Comparison of ENCODE assay signal across 7 cellular contexts in the genomic region with DNA sequence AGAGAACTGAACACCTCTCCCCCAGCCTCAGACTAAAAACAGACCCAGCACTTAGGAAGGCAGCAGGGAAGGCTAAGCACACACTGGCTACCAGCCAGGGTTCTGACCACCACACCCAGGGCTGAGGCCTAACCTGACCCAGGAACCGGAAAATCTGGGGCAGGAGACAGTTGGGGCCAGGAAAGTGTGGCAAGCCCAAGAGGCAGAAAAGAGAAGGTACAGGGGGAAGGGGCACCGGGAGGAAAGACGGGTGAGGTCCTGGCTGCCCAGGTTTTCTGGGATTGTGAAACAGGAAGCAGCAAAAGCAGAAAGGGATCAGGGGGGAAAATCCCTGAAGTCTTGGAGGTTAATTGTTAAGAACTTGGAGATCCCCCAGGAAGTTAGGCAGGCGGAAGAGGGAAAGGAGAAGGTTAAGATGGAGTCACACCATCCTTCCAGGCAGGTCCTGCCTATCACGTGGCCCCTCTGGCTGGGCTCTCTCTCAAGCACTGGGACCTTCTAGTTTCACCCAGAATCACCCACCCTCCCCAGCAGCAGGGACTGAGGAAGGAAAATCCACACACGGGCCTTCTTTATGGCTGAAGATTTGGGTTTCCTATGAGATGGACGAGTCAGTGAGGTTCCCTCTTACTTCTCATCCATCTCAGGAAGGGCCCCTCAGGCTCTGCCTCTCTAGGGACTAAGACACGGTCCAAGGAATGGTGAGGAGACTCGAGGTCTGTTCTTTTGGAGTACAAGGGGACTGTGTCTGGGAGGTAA. TPM values are rescaled to one million over a fixed set of nuclear protein-coding genes. Genes with fewer than 3 reads are reported as not detected.
DNase-seq lines count a peak whose midpoint lies in the region; ATAC-seq, FAIRE-seq and TF ChIP-seq lines count a peak whose summit lies in the region.

No MANE protein-coding gene starts in this region.

- TF ChIP-seq RAD21 in GM12878 (IDR thresholded peaks at IDR 0.05; ENCODE audit: insufficient read depth, low read depth, low read length): no peak

- peak; percentile 63 for DNase-seq in GM12865 (ENCODE audit: low read depth)
- peak; percentile 65 for DNase-seq in NCI-H69 (lab: John Stamatoyannopoulos, UW)
- no peak for DNase-seq in GM12878 (ENCODE audit: low read depth, low spot score)
- DNase-seq in kidney epithelial cell (ENCODE audit: low read depth): no peak
- peak; percentile 78 for DNase-seq in stomach
- DNase-seq in NCI-H1417 treated with DMSO at 0.1 percent for 48 hours (lab: John Stamatoyannopoulos, UW): no peak
- no peak for DNase-seq in Ammon's horn (ENCODE audit: low spot score)

- no peaks in the 10 kb centered on the region for H3K9me3 ChIP-seq in GM12878 (replicated peaks; ENCODE audit: control insufficient read depth, insufficient read depth, low read length)
- no peaks in the 10 kb centered on the region for H3K9me3 ChIP-seq in stomach

- no peaks in the 10 kb centered on the region for H4K20me1 ChIP-seq in GM12878 (ENCODE audit: control insufficient read depth, insufficient read depth)

- peak; percentile 61 for FAIRE-seq in GM12878 (lab: Jason Lieb, UNC)

- H3K4me1 ChIP-seq in GM12878 (ENCODE audit: control insufficient read depth, insufficient read depth, low read length) (peaks cover 22% of the 10 kb centered on the region), stomach (peaks cover 54 to 77% (median 73%) of the 10 kb centered on the region in 4 donors)

- H3K4me2 ChIP-seq in GM12878 (ENCODE audit: control insufficient read depth, insufficient read depth): peak overlapping the region; percentile 99

- TF ChIP-seq CTCF in GM12865 (IDR thresholded peaks at IDR 0.05; ENCODE audit: insufficient read depth, low read depth, low read length, missing control alignments) (no peak), GM12878 (IDR thresholded peaks at IDR 0.05 in 2 of 3, conservative IDR thresholded peaks at IDR 0.05 in 1 of 3; ENCODE audit: control insufficient read depth in 2 of 3, extremely low read depth in 1 of 3, insufficient read depth in 1 of 3, low read depth in 3 of 3, low read length in 3 of 3) (no peak), kidney epithelial cell (IDR thresholded peaks at IDR 0.05; ENCODE audit: insufficient read depth, low read length, poor library complexity, severe bottlenecking) (no peak), stomach (IDR thresholded peaks at IDR 0.05) (no peak)

- TF ChIP-seq EP300 in GM12878 (IDR thresholded peaks at IDR 0.05; ENCODE audit: borderline replicate concordance in 1 of 2, control insufficient read depth in 1 of 2, low read depth in 2 of 2, low read length in 2 of 2) (0 out of 4 replicates have a peak, but pooled peaks of 1 of the 2 experiments have one; percentile 15), stomach (IDR thresholded peaks at IDR 0.05) (no peak)

- peak overlapping the region; percentile 98 for H3K9ac ChIP-seq in GM12878 (ENCODE audit: control insufficient read depth, insufficient read depth, low read length)

- peak overlapping the region; percentile 99 for H3K27ac ChIP-seq in GM12878 (ENCODE audit: control insufficient read depth, insufficient read depth)
- H3K27ac ChIP-seq in stomach: peak overlapping the region; percentile 85 to 98 (median 98)

- POLR2A ChIA-PET in GM12878 (lab: Charles Lee): interaction anchor here (3.8 to 4.4 kb wide), 2 partner anchors 18 to 21 kb away, joined by 19 to 45 read pairs; partner anchors contain the start of genes ISG20L2, METTL25B and PRCC

- peaks cover 83% of the 10 kb centered on the region for H3K79me2 ChIP-seq in GM12878 (ENCODE audit: control insufficient read depth, insufficient read depth, low read length)

- H3K27me3 ChIP-seq in GM12878 (replicated peaks in 1 of 2; ENCODE audit: control insufficient read depth in 2 of 2, insufficient read depth in 2 of 2, low read length in 1 of 2) (no peaks in the 10 kb centered on the region), kidney epithelial cell (ENCODE audit: control insufficient read depth, insufficient read depth, low read length) (no peaks in the 10 kb centered on the region), stomach (no peaks in the 10 kb centered on the region)

- ATAC-seq in GM12878: peak; percentile 24

- RAD21 ChIA-PET in GM12878 (lab: Charles Lee; ENCODE audit: unreplicated experiment): interaction anchor here (1.1 to 4.1 kb wide), 3 partner anchors 22 to 111 kb away, joined by 3 to 34 read pairs (median 12); partner anchors contain the start of genes ISG20L2, METTL25B and NTRK1

- under 1% methylated on average over 9 of the region's 9 CpGs for WGBS in GM12878 (ENCODE audit: insufficient coverage, insufficient replicate concordance, low lambda C conversion rate, missing lambda C conversion rate)
- 1 to 4% (median 2%) methylated on average over 9 of the region's 9 CpGs for WGBS in stomach, 5 donors

- TSS peak; percentile 39 for BruUV-seq in GM12878 (replicated peaks; lab: Mats Ljungman, UMichigan)

- peaks cover 13% of the 10 kb centered on the region in 2 experiments; a peak in 3 of 4 replicates for H3K36me3 ChIP-seq in GM12878 (ENCODE audit: control insufficient read depth in 2 of 2, insufficient read depth in 2 of 2, low read length in 1 of 2)
- peaks cover 2% of the 10 kb centered on the region for H3K36me3 ChIP-seq in kidney epithelial cell (ENCODE audit: control insufficient read depth, insufficient read depth, low read length)
- H3K36me3 ChIP-seq in stomach: peaks cover 9 to 19% (median 14%) of the 10 kb centered on the region in 4 donors

- H2AFZ ChIP-seq in GM12878 (ENCODE audit: control insufficient read depth, low read depth, low read length): peak overlapping the region; percentile 15; the same call in 1 of the 2 replicates

- CTCF ChIA-PET in GM12878 (lab: Yijun Ruan, JAX): interaction anchor here (0.6 to 4.5 kb wide), 4 partner anchors 18 to 597 kb away, joined by 3 to 56 read pairs (median 10); partner anchors contain the start of genes METTL25B and PRCC

- in situ Hi-C loops in GM12878 (cut with MboI): no loop called here

- intact Hi-C loops in GM12878 (cut with micrococcal nuclease; ENCODE audit: unreplicated experiment): loop anchor here (1.0 to 10.0 kb wide), 2 partner anchors 8 to 244 kb away; partner anchors contain the start of genes MEF2D and MRPL24
- intact Hi-C loops in stomach (cut with DNase I; ENCODE audit: low total_unique reads): no loop called here

- SMC1A ChIA-PET in GM12878 (lab: Charles Lee; ENCODE audit: uncharacterized antibody, unreplicated experiment): interaction anchor here (1.6 to 4.5 kb wide), 3 partner anchors 19 to 23 kb away, joined by 13 to 43 read pairs (median 20); partner anchors contain the start of genes ISG20L2, METTL25B and PRCC

- H3K4me3 ChIP-seq in GM12865 (ENCODE audit: low read depth, low read length) (peak overlapping the region; percentile 97), GM12878 (peak overlapping the region; percentile 99), kidney epithelial cell (ENCODE audit: low read depth, low read length) (peak overlapping the region; percentile 96), stomach (peak overlapping the region; percentile 79 to 99 (median 88))

- peak; percentile 10; the same call in 1 of the 2 replicates for TF ChIP-seq POLR2A in GM12878 (IDR thresholded peaks at IDR 0.05; ENCODE audit: low read depth, low read length)
- TF ChIP-seq POLR2A in stomach (IDR thresholded peaks at IDR 0.05): no peak

RNA-seq across cellular contexts. Expression of gene HDGF, which starts 2.6 kb away (rescaled TPM):
- total RNA-seq in GM12878 (2013; cell fraction: nucleolus; rRNA removed): 39.3 and 39.8 TPM in 2 replicates
- total RNA-seq in GM12878 (2014; rRNA removed): 237 and 258 TPM in 2 replicates
- total RNA-seq in GM12878 (2014; rRNA removed; fragmentation: Illumina TruSeq; extraction: Trizol): 267 and 277 TPM in 2 replicates
- 261 and 271 TPM in 2 replicates for total RNA-seq in GM12878 (2021)
- polyA plus RNA-seq in GM12878 (2011; ENCODE audit: low read depth): 91.5 TPM
- 200 and 203 TPM in 2 replicates for polyA plus RNA-seq in GM12878 (2011; rRNA removed)
- polyA plus RNA-seq in GM12878 (2011; cell fraction: cytosol; rRNA removed): 144 and 155 TPM in 2 replicates
- polyA plus RNA-seq in GM12878 (2011; cell fraction: nucleus; rRNA removed): 134 and 144 TPM in 2 replicates
- 118 and 127 TPM in 2 replicates for polyA plus RNA-seq in GM12878 (2012)
- polyA plus RNA-seq in GM12878 (2014; fragmentation: Illumina TruSeq; extraction: Trizol): 372 and 388 TPM in 2 replicates
- 10 to 100 TPM; 28.3 to 65.9 TPM for polyA plus RNA-seq in GM12878 (2014; fragmentation: Nextera tagmentation; extraction: Ambion mirVana)
- 217 and 223 TPM in 2 replicates for polyA plus RNA-seq in GM12878 (2014; rRNA removed)
- polyA plus RNA-seq in GM12878 (2016; fragmentation: Nextera tagmentation; extraction: Ambion mirVana): 10 to 100 TPM; 45.1 to 81.9 TPM
- 62.2 and 108 TPM in 2 replicates for polyA minus RNA-seq in GM12878 (2011; rRNA and poly(A)+ RNA removed)
- polyA minus RNA-seq in GM12878 (2011; cell fraction: cytosol; rRNA and poly(A)+ RNA removed): 51.7 and 58.8 TPM in 2 replicates
- 25.5 and 37.3 TPM in 2 replicates for polyA minus RNA-seq in GM12878 (2011; cell fraction: nucleus; rRNA and poly(A)+ RNA removed)
- total RNA-seq in kidney epithelial cell: 271 and 296 TPM in 2 replicates
- 100 to 1,000 TPM in 4 of 5 donors, 10 to 100 TPM in 1; 81.7 to 214 (median 163) TPM for total RNA-seq in stomach
- polyA plus RNA-seq in stomach: 100 to 1,000 TPM; 114 to 165 (median 144) TPM

RNA-seq across cellular contexts. Expression of gene MRPL24, which starts 8.0 kb away (rescaled TPM):
- total RNA-seq in GM12878 (2013; cell fraction: nucleolus; rRNA removed): 2.3 and 4.3 TPM in 2 replicates
- 131 and 135 TPM in 2 replicates for total RNA-seq in GM12878 (2014; rRNA removed)
- total RNA-seq in GM12878 (2014; rRNA removed; fragmentation: Illumina TruSeq; extraction: Trizol): 119 and 120 TPM in 2 replicates
- total RNA-seq in GM12878 (2021): 87.4 and 104 TPM in 2 replicates
- 66.1 TPM for polyA plus RNA-seq in GM12878 (2011; ENCODE audit: low read depth)
- polyA plus RNA-seq in GM12878 (2011; rRNA removed): 84.8 and 98.9 TPM in 2 replicates
- 86.3 and 90.5 TPM in 2 replicates for polyA plus RNA-seq in GM12878 (2011; cell fraction: cytosol; rRNA removed)
- 51.7 and 59.4 TPM in 2 replicates for polyA plus RNA-seq in GM12878 (2011; cell fraction: nucleus; rRNA removed)
- polyA plus RNA-seq in GM12878 (2012): 73.5 and 76.5 TPM in 2 replicates
- 172 and 173 TPM in 2 replicates for polyA plus RNA-seq in GM12878 (2014; fragmentation: Illumina TruSeq; extraction: Trizol)
- polyA plus RNA-seq in GM12878 (2014; fragmentation: Nextera tagmentation; extraction: Ambion mirVana): 100 to 1,000 TPM; 245 to 269 TPM
- 154 and 180 TPM in 2 replicates for polyA plus RNA-seq in GM12878 (2014; rRNA removed)
- polyA plus RNA-seq in GM12878 (2016; fragmentation: Nextera tagmentation; extraction: Ambion mirVana): 100 to 1,000 TPM; 132 to 136 TPM
- 43.6 and 44.0 TPM in 2 replicates for polyA minus RNA-seq in GM12878 (2011; rRNA and poly(A)+ RNA removed)
- polyA minus RNA-seq in GM12878 (2011; cell fraction: cytosol; rRNA and poly(A)+ RNA removed): 11.8 and 22.1 TPM in 2 replicates
- 9.6 and 13.0 TPM in 2 replicates for polyA minus RNA-seq in GM12878 (2011; cell fraction: nucleus; rRNA and poly(A)+ RNA removed)
- total RNA-seq in kidney epithelial cell: 42.5 and 62.2 TPM in 2 replicates
- total RNA-seq in stomach: 10 to 100 TPM; 15.6 to 56.8 (median 33.3) TPM
- 100 to 1,000 TPM in 2 of 3 donors, 10 to 100 TPM in 1; 91.6 to 113 (median 111) TPM for polyA plus RNA-seq in stomach

RNA-seq across cellular contexts. Expression of gene PRCC, which starts 18.5 kb away (rescaled TPM):
- 41.6 and 44.9 TPM in 2 replicates for total RNA-seq in GM12878 (2013; cell fraction: nucleolus; rRNA removed)
- total RNA-seq in GM12878 (2014; rRNA removed) (79.6 and 92.2 TPM in 2 replicates), GM12878 (2014; rRNA removed; fragmentation: Illumina TruSeq; extraction: Trizol) (34.0 and 36.0 TPM in 2 replicates), GM12878 (2021) (78.3 and 87.5 TPM in 2 replicates), kidney epithelial cell (56.0 and 59.3 TPM in 2 replicates), stomach (10 to 100 TPM; 24.0 to 93.0 (median 76.4) TPM)
- 47.3 TPM for polyA plus RNA-seq in GM12878 (2011; ENCODE audit: low read depth)
- polyA plus RNA-seq in GM12878 (2011; rRNA removed) (29.2 and 52.8 TPM in 2 replicates), GM12878 (2014; fragmentation: Illumina TruSeq; extraction: Trizol) (121 and 132 TPM in 2 replicates), GM12878 (2014; fragmentation: Nextera tagmentation; extraction: Ambion mirVana) (10 to 100 TPM; 23.8 to 30.1 TPM), GM12878 (2014; rRNA removed) (52.6 and 56.6 TPM in 2 replicates), GM12878 (2016; fragmentation: Nextera tagmentation; extraction: Ambion mirVana) (10 to 100 TPM; 73.5 to 77.2 TPM), stomach (10 to 100 TPM; 39.1 to 41.9 (median 40.1) TPM)
- 88.4 and 93.1 TPM in 2 replicates for polyA plus RNA-seq in GM12878 (2011; cell fraction: cytosol; rRNA removed)
- polyA plus RNA-seq in GM12878 (2011; cell fraction: nucleus; rRNA removed): 48.7 and 57.5 TPM in 2 replicates
- 53.5 and 59.4 TPM in 2 replicates for polyA plus RNA-seq in GM12878 (2012)
- polyA minus RNA-seq in GM12878 (2011; rRNA and poly(A)+ RNA removed): 60.8 and 108 TPM in 2 replicates
- polyA minus RNA-seq in GM12878 (2011; cell fraction: cytosol; rRNA and poly(A)+ RNA removed): 32.9 and 54.4 TPM in 2 replicates
- 18.6 and 34.4 TPM in 2 replicates for polyA minus RNA-seq in GM12878 (2011; cell fraction: nucleus; rRNA and poly(A)+ RNA removed)

RNA-seq across cellular contexts. Expression of gene ISG20L2, which starts 20.3 kb away (rescaled TPM):
- total RNA-seq in GM12878 (2013; cell fraction: nucleolus; rRNA removed): 36.3 and 40.0 TPM in 2 replicates
- total RNA-seq in GM12878 (2014; rRNA removed): 42.1 and 44.8 TPM in 2 replicates
- total RNA-seq in GM12878 (2014; rRNA removed; fragmentation: Illumina TruSeq; extraction: Trizol): 49.2 and 55.7 TPM in 2 replicates
- 40.0 and 48.3 TPM in 2 replicates for total RNA-seq in GM12878 (2021)
- polyA plus RNA-seq in GM12878 (2011; ENCODE audit: low read depth): 17.6 TPM
- polyA plus RNA-seq in GM12878 (2011; rRNA removed): 43.9 and 55.3 TPM in 2 replicates
- polyA plus RNA-seq in GM12878 (2011; cell fraction: cytosol; rRNA removed): 51.6 and 54.0 TPM in 2 replicates
- polyA plus RNA-seq in GM12878 (2011; cell fraction: nucleus; rRNA removed): 18.7 and 24.4 TPM in 2 replicates
- 26.9 and 27.9 TPM in 2 replicates for polyA plus RNA-seq in GM12878 (2012)
- 111 and 112 TPM in 2 replicates for polyA plus RNA-seq in GM12878 (2014; fragmentation: Illumina TruSeq; extraction: Trizol)
- polyA plus RNA-seq in GM12878 (2014; fragmentation: Nextera tagmentation; extraction: Ambion mirVana): 10 to 100 TPM; 16.4 to 26.1 TPM
- polyA plus RNA-seq in GM12878 (2014; rRNA removed): 49.2 and 56.2 TPM in 2 replicates
- 10 to 100 TPM; 45.5 to 47.7 TPM for polyA plus RNA-seq in GM12878 (2016; fragmentation: Nextera tagmentation; extraction: Ambion mirVana)
- 48.7 and 57.9 TPM in 2 replicates for polyA minus RNA-seq in GM12878 (2011; rRNA and poly(A)+ RNA removed)
- 14.0 and 14.8 TPM in 2 replicates for polyA minus RNA-seq in GM12878 (2011; cell fraction: cytosol; rRNA and poly(A)+ RNA removed)
- 29.0 and 51.5 TPM in 2 replicates for polyA minus RNA-seq in GM12878 (2011; cell fraction: nucleus; rRNA and poly(A)+ RNA removed)
- total RNA-seq in kidney epithelial cell: 17.7 and 25.1 TPM in 2 replicates
- 10 to 100 TPM in 3 of 5 donors, 1 to 10 TPM in 2; 4.5 to 65.5 (median 24.3) TPM for total RNA-seq in stomach
- polyA plus RNA-seq in stomach: 10 to 100 TPM in 2 of 3 donors, 1 to 10 TPM in 1; 7.5 to 12.3 (median 11.0) TPM

RNA-seq across cellular contexts. Expression of gene METTL25B, which starts 20.6 kb away (rescaled TPM):
- total RNA-seq in GM12878 (2013; cell fraction: nucleolus; rRNA removed): 26.5 and 31.8 TPM in 2 replicates
- total RNA-seq in GM12878 (2014; rRNA removed) (19.8 and 22.0 TPM in 2 replicates), GM12878 (2014; rRNA removed; fragmentation: Illumina TruSeq; extraction: Trizol) (12.7 and 13.6 TPM in 2 replicates), GM12878 (2021) (22.2 and 25.2 TPM in 2 replicates), kidney epithelial cell (13.0 and 13.6 TPM in 2 replicates), stomach (10 to 100 TPM; 15.2 to 90.2 (median 72.4) TPM)
- 12.3 TPM for polyA plus RNA-seq in GM12878 (2011; ENCODE audit: low read depth)
- polyA plus RNA-seq in GM12878 (2011; rRNA removed) (10.3 and 15.2 TPM in 2 replicates), GM12878 (2014; fragmentation: Illumina TruSeq; extraction: Trizol) (11.8 and 14.4 TPM in 2 replicates), GM12878 (2014; fragmentation: Nextera tagmentation; extraction: Ambion mirVana) (1 to 10 TPM; 5.9 to 8.6 TPM), GM12878 (2014; rRNA removed) (23.5 and 25.7 TPM in 2 replicates), GM12878 (2016; fragmentation: Nextera tagmentation; extraction: Ambion mirVana) (10 to 100 TPM; 11.7 to 12.2 TPM), stomach (10 to 100 TPM; 31.0 to 50.2 (median 43.5) TPM)
- 18.7 and 22.6 TPM in 2 replicates for polyA plus RNA-seq in GM12878 (2011; cell fraction: cytosol; rRNA removed)
- 39.4 and 44.7 TPM in 2 replicates for polyA plus RNA-seq in GM12878 (2011; cell fraction: nucleus; rRNA removed)
- polyA plus RNA-seq in GM12878 (2012): 19.4 and 23.9 TPM in 2 replicates
- polyA minus RNA-seq in GM12878 (2011; rRNA and poly(A)+ RNA removed): 10.2 and 16.9 TPM in 2 replicates
- 4.0 and 6.3 TPM in 2 replicates for polyA minus RNA-seq in GM12878 (2011; cell fraction: cytosol; rRNA and poly(A)+ RNA removed)
- 11.7 and 16.2 TPM in 2 replicates for polyA minus RNA-seq in GM12878 (2011; cell fraction: nucleus; rRNA and poly(A)+ RNA removed)

Comparison
In these comparisons a context has a peak if more than half of its experiments do, and no peak if none do; other contexts are left out.
1. DNase-seq: peak in GM12865 (single experiment), NCI-H69 (single experiment) and stomach (single experiment); none in GM12878 (single experiment), kidney epithelial cell (single experiment), NCI-H1417 treated with DMSO at 0.1 percent for 48 hours (single experiment) and Ammon's horn (single experiment).
2. Peak in every context shown above with its lines, with median percentiles within 50 percentile points of each other: H3K4me3 ChIP-seq.